In the genomic region with DNA sequence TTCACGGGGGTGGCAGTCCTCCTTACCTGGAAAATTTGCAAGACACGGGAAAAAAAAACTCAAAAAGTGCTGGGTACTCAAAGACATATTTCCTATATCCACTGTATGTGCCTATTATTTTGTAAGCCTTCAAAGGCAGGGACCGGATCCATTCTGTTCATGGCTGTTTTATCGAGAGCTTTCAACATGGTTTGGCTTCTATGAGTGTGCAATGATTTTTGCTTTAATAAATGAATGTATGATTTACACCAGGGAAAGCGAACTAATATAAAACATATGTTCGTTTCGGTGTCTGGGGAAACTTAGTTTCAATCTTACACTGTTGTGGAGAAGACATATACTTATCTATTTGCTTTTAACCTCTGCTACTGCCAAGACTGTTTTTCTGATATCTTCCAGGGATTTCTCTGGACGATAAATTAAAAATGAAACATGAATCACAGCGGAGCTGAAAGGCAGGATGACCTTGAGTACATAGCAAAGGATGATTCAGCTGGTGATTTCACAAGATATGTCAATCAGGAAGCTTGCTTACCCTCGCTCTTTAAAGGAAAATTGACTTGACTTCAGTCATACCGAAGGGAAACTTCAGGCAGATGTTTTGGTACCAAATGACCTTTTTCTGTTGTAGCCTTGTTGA, we compare ENCODE assay signal across 13 cellular contexts. TPM values are rescaled to one million over a fixed set of nuclear protein-coding genes. Genes with fewer than 3 reads are reported as not detected.
DNase-seq lines count a peak whose midpoint lies in the region; ATAC-seq, FAIRE-seq and TF ChIP-seq lines count a peak whose summit lies in the region.
"Had no signal": no experiment of that assay in that cellular context is flagged by ENCODE, and none has a peak within 500 bp of the region (broad histone marks: within the 10 kb centered on the region; RNA-seq: fewer than 3 reads in every experiment).

No MANE protein-coding gene starts in this region.

- H3K27me3 ChIP-seq in RWPE2 (ENCODE audit: insufficient read depth, poor library complexity, severe bottlenecking) (no peaks in the 10 kb centered on the region), pancreas (no peaks in the 10 kb centered on the region)
- H3K27me3 ChIP-seq: Peyer's patch had no signal

- H3K36me3 ChIP-seq in RWPE2 (ENCODE audit: low read depth) = no peaks in the 10 kb centered on the region
- no peaks in the 10 kb centered on the region for H3K36me3 ChIP-seq in pancreas
- H3K36me3 ChIP-seq: Peyer's patch had no signal

- TF ChIP-seq CTCF in RWPE2 (IDR thresholded peaks at IDR 0.05; ENCODE audit: poor library complexity, severe bottlenecking) (no peak), fibroblast of pulmonary artery (IDR thresholded peaks at IDR 0.05; ENCODE audit: low read length, missing control alignments) (no peak), pancreas (IDR thresholded peaks at IDR 0.05) (no peak)

- H3K27ac ChIP-seq in RWPE2 (ENCODE audit: poor library complexity, severe bottlenecking) (peak overlapping the region; percentile 43), pancreas (no peak overlapping the region)
- H3K27ac ChIP-seq: Peyer's patch had no signal

- 46 to 55% methylated on average over 11 of the region's 11 CpGs for WGBS in pancreas, 2 donors

- ATAC-seq in RWPE2 (ENCODE audit: low read depth) (peak; percentile 97), pancreas (peak in 3 of 4 donors; percentile 25 to 60 (median 54))
- ATAC-seq: activated CD4-positive, alpha-beta T cell treated with anti-CD3 and anti-CD28 coated beads for 36 hours; GM23338 had no signal

- H3K4me1 ChIP-seq in RWPE2 (ENCODE audit: insufficient read depth, poor library complexity, severe bottlenecking) (peaks cover 13% of the 10 kb centered on the region), pancreas (no peaks in the 10 kb centered on the region)
- H3K4me1 ChIP-seq: Peyer's patch had no signal

- H3K9me3 ChIP-seq in RWPE2 (ENCODE audit: severe bottlenecking) = no peaks in the 10 kb centered on the region
- no peaks in the 10 kb centered on the region for H3K9me3 ChIP-seq in pancreas
- H3K9me3 ChIP-seq: Peyer's patch had no signal

- DNase-seq in ELR (ENCODE audit: low read depth) (peak; percentile 66), RWPE2 (ENCODE audit: low spot score) (no peak), fibroblast of pulmonary artery (ENCODE audit: low read depth) (peak; percentile 77), pancreas (no peak), activated gamma-delta T cell (lab: John Stamatoyannopoulos, UW) (no peak), GM19238 (ENCODE audit: insufficient read length, low spot score) (no peak), posterior vena cava (ENCODE audit: low spot score) (no peak), NCI-H510A treated with DMSO at 0.1 percent for 48 hours (lab: John Stamatoyannopoulos, UW) (no peak)
- DNase-seq: activated CD4-positive, alpha-beta T cell treated with anti-CD3 and anti-CD28 coated beads for 36 hours; activated naive CD4-positive, alpha-beta T cell treated with anti-CD3 and anti-CD28 coated beads, Interleukin-2, amount 50 U/mL, for 16 hours; NCI-H1436 treated with DMSO at 0.1 percent for 48 hours; Peyer's patch had no signal

- H3K4me3 ChIP-seq in RWPE2 (ENCODE audit: severe bottlenecking) (no peak overlapping the region), fibroblast of pulmonary artery (replicated peaks; ENCODE audit: low read depth, low read length) (peak overlapping the region; percentile 36), pancreas (no peak overlapping the region)
- H3K4me3 ChIP-seq: GM23338, Peyer's patch had no signal

- no peak for FAIRE-seq in pancreas (lab: Jason Lieb, UNC)

- intact Hi-C loops in pancreas (cut with DNase I) (no loop called here), posterior vena cava (cut with DNase I) (no loop called here)

RNA-seq across cellular contexts. Expression of a gene that starts 14.7 kb away (rescaled TPM):
- total RNA-seq in pancreas = 1 to 10 TPM; 2.2 to 5.8 (median 3.7) TPM
- polyA plus RNA-seq in pancreas = 1 to 10 TPM; 4.3 to 8.1 TPM
- total RNA-seq in posterior vena cava = 10 to 100 TPM; 18.1 to 22.8 TPM
- total RNA-seq: activated CD4-positive, alpha-beta T cell treated with anti-CD3 and anti-CD28 coated beads for 36 hours had no signal

Comparison
In these comparisons a context has a peak if more than half of its experiments do, and no peak if none do; other contexts are left out.
1. DNase-seq: peak in ELR (single experiment) and fibroblast of pulmonary artery (single experiment); none in RWPE2 (single experiment), pancreas (0 of 6), activated gamma-delta T cell (single experiment), GM19238 (single experiment), posterior vena cava (single experiment) and NCI-H510A treated with DMSO at 0.1 percent for 48 hours (single experiment).